In genomic region chr3:11844891-11845290, GRCh38 we compare ENCODE assay signal across 12 cellular contexts. TPM values are rescaled to one million over a fixed set of nuclear protein-coding genes. Genes with fewer than 3 reads are reported as not detected.
A peak's percentile ranks its signal among the peaks of the same experiment; 100 is the strongest.
DNase-seq lines count a peak whose midpoint lies in the region; ATAC-seq, FAIRE-seq and TF ChIP-seq lines count a peak whose summit lies in the region.
"Had no signal": no experiment of that assay in that cellular context is flagged by ENCODE, and none has a peak within 500 bp of the region (broad histone marks: within the 10 kb centered on the region; RNA-seq: fewer than 3 reads in every experiment).

No MANE protein-coding gene starts in this region.

- no peak overlapping the region; the same call in 1 of the 2 replicates for H3K9ac ChIP-seq in MM.1S (ENCODE audit: low read length)

- peaks cover 21% of the 10 kb centered on the region for H3K36me3 Mint-ChIP-seq in T-helper 1 cell treated with Interleukin-12 subunit alpha and Interleukin-12 subunit beta and Interleukin-4 antibody, amounts not matched to agents 30 μg/mL and 1 μg/mL, for 36 hours (ENCODE audit: low read depth)
- H3K36me3 Mint-ChIP-seq in chondrocyte (ENCODE audit: low read depth): peaks cover 20% of the 10 kb centered on the region
- peaks cover 8% of the 10 kb centered on the region for H3K36me3 Mint-ChIP-seq in osteocyte (ENCODE audit: unreplicated experiment)

- H4K20me1 ChIP-seq in MM.1S (ENCODE audit: insufficient read depth, low read length): no peaks in the 10 kb centered on the region

- no peaks in the 10 kb centered on the region for H3K27me3 Mint-ChIP-seq in T-helper 1 cell treated with Interleukin-12 subunit alpha and Interleukin-12 subunit beta and Interleukin-4 antibody, amounts not matched to agents 30 μg/mL and 1 μg/mL, for 36 hours (ENCODE audit: low read depth)
- H3K27me3 Mint-ChIP-seq in chondrocyte (ENCODE audit: low read depth) (no peaks in the 10 kb centered on the region), osteocyte (ENCODE audit: unreplicated experiment) (peaks cover 2% of the 10 kb centered on the region)

- peak overlapping the region; percentile 61 for H3K4me2 ChIP-seq in MM.1S (ENCODE audit: low read depth, low read length)

- DNase-seq in T-helper 1 cell (no peak), MM.1S (no peak), chondrocyte (ENCODE audit: low spot score) (no peak), osteocyte (ENCODE audit: extremely low spot score, unreplicated experiment) (no peak), D721Med (ENCODE audit: insufficient read length, low spot score) (no peak), lower lobe of right lung (no peak)
- DNase-seq: 8988T, RPMI8226 had no signal

- peaks cover 23% of the 10 kb centered on the region for H3K79me2 ChIP-seq in MM.1S (ENCODE audit: low read length)

- peak overlapping the region; percentile 97 for H3K4me3 Mint-ChIP-seq in T-helper 1 cell treated with Interleukin-12 subunit alpha and Interleukin-12 subunit beta and Interleukin-4 antibody, amounts not matched to agents 30 μg/mL and 1 μg/mL, for 36 hours
- H3K4me3 Mint-ChIP-seq in chondrocyte (ENCODE audit: unreplicated experiment) (peak overlapping the region; percentile 100), osteocyte (ENCODE audit: unreplicated experiment) (peak overlapping the region; percentile 98)

- no peaks in the 10 kb centered on the region for H3K9me3 ChIP-seq in MM.1S (replicated peaks; ENCODE audit: insufficient read depth, low read length)
- no peaks in the 10 kb centered on the region for H3K9me3 ChIP-seq in lower lobe of right lung

- H3K4me3 ChIP-seq in MM.1S (ENCODE audit: low read length): no peak overlapping the region
- H3K4me3 ChIP-seq in lower lobe of right lung: no peak overlapping the region

- H3K4me1 ChIP-seq in MM.1S (ENCODE audit: low read length) (no peaks in the 10 kb centered on the region), lower lobe of right lung (peaks cover 27% of the 10 kb centered on the region)

- H3K36me3 ChIP-seq in MM.1S (replicated peaks; ENCODE audit: insufficient read depth, low read length) (no peaks in the 10 kb centered on the region; the same call in 1 of the 2 replicates), lower lobe of right lung (peaks cover 39% of the 10 kb centered on the region)

- H3K27ac ChIP-seq in MM.1S (ENCODE audit: low read length) (no peak overlapping the region), lower lobe of right lung (no peak overlapping the region)

- H2AFZ ChIP-seq in MM.1S (ENCODE audit: low read length): no peak overlapping the region

- no peaks in the 10 kb centered on the region for H3K9me3 Mint-ChIP-seq in T-helper 1 cell treated with Interleukin-12 subunit alpha and Interleukin-12 subunit beta and Interleukin-4 antibody, amounts not matched to agents 30 μg/mL and 1 μg/mL, for 36 hours
- H3K9me3 Mint-ChIP-seq in chondrocyte (ENCODE audit: low read depth) (no peaks in the 10 kb centered on the region), osteocyte (ENCODE audit: unreplicated experiment) (no peaks in the 10 kb centered on the region)

- no peaks in the 10 kb centered on the region for H3K27me3 ChIP-seq in MM.1S (replicated peaks; ENCODE audit: insufficient read depth, low read length)
- no peaks in the 10 kb centered on the region for H3K27me3 ChIP-seq in lower lobe of right lung (ENCODE audit: low read depth)

- no peak for ATAC-seq in HG02678 (IDR thresholded peaks at IDR 0.05; ENCODE audit: unreplicated experiment)
- ATAC-seq in lower lobe of right lung: no peak
- ATAC-seq: left lobe of liver, sciatic nerve had no signal

- no peak for FAIRE-seq in D721Med (lab: Jason Lieb, UNC)

- H3F3A ChIP-seq in MM.1S (ENCODE audit: insufficient read depth, low read length): no peaks in the 10 kb centered on the region

- TF ChIP-seq CTCF in MM.1S (IDR thresholded peaks at IDR 0.05; ENCODE audit: low read length) (no peak), chondrocyte (IDR thresholded peaks at IDR 0.05) (no peak), osteocyte (IDR thresholded peaks at IDR 0.05) (no peak), D721Med (IDR thresholded peaks at IDR 0.05; ENCODE audit: insufficient read depth, missing control alignments) (no peak), lower lobe of right lung (IDR thresholded peaks at IDR 0.05) (no peak)

- H3K27ac Mint-ChIP-seq in T-helper 1 cell treated with Interleukin-12 subunit alpha and Interleukin-12 subunit beta and Interleukin-4 antibody, amounts not matched to agents 30 μg/mL and 1 μg/mL, for 36 hours: peak overlapping the region; percentile 68
- H3K27ac Mint-ChIP-seq in chondrocyte (ENCODE audit: unreplicated experiment) (peak overlapping the region; percentile 42), osteocyte (ENCODE audit: unreplicated experiment) (peak overlapping the region; percentile 23)

- intact Hi-C loops in lower lobe of right lung (cut with DNase I): no loop called here

- H3K9me2 ChIP-seq in MM.1S (replicated peaks; ENCODE audit: insufficient read depth, low read length): no peaks in the 10 kb centered on the region

- peaks cover 26% of the 10 kb centered on the region for H3K4me1 Mint-ChIP-seq in T-helper 1 cell treated with Interleukin-12 subunit alpha and Interleukin-12 subunit beta and Interleukin-4 antibody, amounts not matched to agents 30 μg/mL and 1 μg/mL, for 36 hours (ENCODE audit: low read depth)
- H3K4me1 Mint-ChIP-seq in chondrocyte (ENCODE audit: low read depth) (peaks cover 26% of the 10 kb centered on the region), osteocyte (ENCODE audit: unreplicated experiment) (peaks cover 20% of the 10 kb centered on the region)

RNA-seq across cellular contexts. Expression of gene TAMM41, which starts 1.8 kb away (rescaled TPM):
- total RNA-seq in chondrocyte (11.2 to 15.9 TPM (median 13.3 TPM) in 3 replicates), osteocyte (14.5 and 18.8 TPM in 2 replicates), lower lobe of right lung (14.9 TPM)
